In genomic region chr5:32233696-32234447, GRCh38 we compare ENCODE assay signal across 1 cellular context.
A peak's percentile ranks its signal among the peaks of the same experiment; 100 is the strongest.
TF ChIP-seq lines count a peak whose summit lies in the region.

No MANE protein-coding gene starts in this region.

TF ChIP-seq in HepG2, 621 proteins besides CTCF, POLR2A, EP300 and RAD21 (continued from another document and continues in another):
- TF ChIP-seq ZHX2 (IDR thresholded peaks at IDR 0.05; ENCODE audit: low read depth) = 0 out of 2 replicates have a peak, but pooled peaks have one; percentile 16
- no peak for TF ChIP-seq ZHX2 (CRISPR knock-in tag; IDR thresholded peaks at IDR 0.05; ENCODE audit: borderline replicate concordance)
- no peak; the same call in 1 of the 2 replicates for TF ChIP-seq BRD4 (CRISPR knock-in tag; IDR thresholded peaks at IDR 0.05)
- TF ChIP-seq ATF1 (CRISPR knock-in tag; IDR thresholded peaks at IDR 0.05) = no peak
- TF ChIP-seq ZNF124 (CRISPR knock-in tag; IDR thresholded peaks at IDR 0.05) = peak; percentile 87; the same call in 1 of the 2 replicates
- no peak for TF ChIP-seq SRSF9 (IDR thresholded peaks at IDR 0.05; ENCODE audit: borderline replicate concordance, insufficient read depth, low read depth, low read length, poor library complexity, severe bottlenecking)
- peak; percentile 45; the same call in 1 of the 2 replicates for TF ChIP-seq HOXA5 (CRISPR knock-in tag; IDR thresholded peaks at IDR 0.05)
- no peak for TF ChIP-seq NCOA5 (CRISPR knock-in tag; IDR thresholded peaks at IDR 0.05)
- TF ChIP-seq DRAP1 (CRISPR knock-in tag; IDR thresholded peaks at IDR 0.05) = peak; percentile 91
- TF ChIP-seq ELF1 (CRISPR knock-in tag; IDR thresholded peaks at IDR 0.05) = peak; percentile 76
- peak; percentile 93 for TF ChIP-seq PITX1 (CRISPR knock-in tag; IDR thresholded peaks at IDR 0.05)
- peak; percentile 95 for TF ChIP-seq RXRA (CRISPR knock-in tag; IDR thresholded peaks at IDR 0.05)
- TF ChIP-seq FOXK1 (CRISPR knock-in tag; IDR thresholded peaks at IDR 0.05; ENCODE audit: borderline replicate concordance, low read depth) = peak; percentile 74; the same call in 1 of the 2 replicates
- TF ChIP-seq ZNF430 (CRISPR knock-in tag; IDR thresholded peaks at IDR 0.05) = peak; percentile 86
- TF ChIP-seq, protein P1, sequence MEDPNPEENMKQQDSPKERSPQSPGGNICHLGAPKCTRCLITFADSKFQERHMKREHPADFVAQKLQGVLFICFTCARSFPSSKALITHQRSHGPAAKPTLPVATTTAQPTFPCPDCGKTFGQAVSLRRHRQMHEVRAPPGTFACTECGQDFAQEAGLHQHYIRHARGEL (CRISPR knock-in tag; IDR thresholded peaks at IDR 0.05) = no peak
- peak; percentile 97; the same call in 1 of the 2 replicates for TF ChIP-seq ZNF292 (CRISPR knock-in tag; IDR thresholded peaks at IDR 0.05; ENCODE audit: borderline replicate concordance, low read depth)
- no peak for TF ChIP-seq ZNF660 (CRISPR knock-in tag; IDR thresholded peaks at IDR 0.05; ENCODE audit: borderline replicate concordance, low read depth)
- TF ChIP-seq ZNF768 (CRISPR knock-in tag; IDR thresholded peaks at IDR 0.05) = no peak; the same call in 1 of the 2 replicates
- TF ChIP-seq ASH2L (IDR thresholded peaks at IDR 0.05; ENCODE audit: insufficient read length, low read depth, low read length) = peak; percentile 88
- no peak for TF ChIP-seq ZNF432 (CRISPR knock-in tag; IDR thresholded peaks at IDR 0.05; ENCODE audit: borderline replicate concordance)
- TF ChIP-seq, protein P2, sequence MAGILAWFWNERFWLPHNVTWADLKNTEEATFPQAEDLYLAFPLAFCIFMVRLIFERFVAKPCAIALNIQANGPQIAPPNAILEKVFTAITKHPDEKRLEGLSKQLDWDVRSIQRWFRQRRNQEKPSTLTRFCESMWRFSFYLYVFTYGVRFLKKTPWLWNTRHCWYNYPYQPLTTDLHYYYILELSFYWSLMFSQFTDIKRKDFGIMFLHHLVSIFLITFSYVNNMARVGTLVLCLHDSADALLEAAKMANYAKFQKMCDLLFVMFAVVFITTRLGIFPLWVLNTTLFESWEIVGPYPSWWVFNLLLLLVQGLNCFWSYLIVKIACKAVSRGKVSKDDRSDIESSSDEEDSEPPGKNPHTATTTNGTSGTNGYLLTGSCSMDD (CRISPR knock-in tag; IDR thresholded peaks at IDR 0.05) = no peak
- TF ChIP-seq POLR2AphosphoS5 (IDR thresholded peaks at IDR 0.05; ENCODE audit: low read depth, low read length) = peak; percentile 73
- TF ChIP-seq, protein P3, sequence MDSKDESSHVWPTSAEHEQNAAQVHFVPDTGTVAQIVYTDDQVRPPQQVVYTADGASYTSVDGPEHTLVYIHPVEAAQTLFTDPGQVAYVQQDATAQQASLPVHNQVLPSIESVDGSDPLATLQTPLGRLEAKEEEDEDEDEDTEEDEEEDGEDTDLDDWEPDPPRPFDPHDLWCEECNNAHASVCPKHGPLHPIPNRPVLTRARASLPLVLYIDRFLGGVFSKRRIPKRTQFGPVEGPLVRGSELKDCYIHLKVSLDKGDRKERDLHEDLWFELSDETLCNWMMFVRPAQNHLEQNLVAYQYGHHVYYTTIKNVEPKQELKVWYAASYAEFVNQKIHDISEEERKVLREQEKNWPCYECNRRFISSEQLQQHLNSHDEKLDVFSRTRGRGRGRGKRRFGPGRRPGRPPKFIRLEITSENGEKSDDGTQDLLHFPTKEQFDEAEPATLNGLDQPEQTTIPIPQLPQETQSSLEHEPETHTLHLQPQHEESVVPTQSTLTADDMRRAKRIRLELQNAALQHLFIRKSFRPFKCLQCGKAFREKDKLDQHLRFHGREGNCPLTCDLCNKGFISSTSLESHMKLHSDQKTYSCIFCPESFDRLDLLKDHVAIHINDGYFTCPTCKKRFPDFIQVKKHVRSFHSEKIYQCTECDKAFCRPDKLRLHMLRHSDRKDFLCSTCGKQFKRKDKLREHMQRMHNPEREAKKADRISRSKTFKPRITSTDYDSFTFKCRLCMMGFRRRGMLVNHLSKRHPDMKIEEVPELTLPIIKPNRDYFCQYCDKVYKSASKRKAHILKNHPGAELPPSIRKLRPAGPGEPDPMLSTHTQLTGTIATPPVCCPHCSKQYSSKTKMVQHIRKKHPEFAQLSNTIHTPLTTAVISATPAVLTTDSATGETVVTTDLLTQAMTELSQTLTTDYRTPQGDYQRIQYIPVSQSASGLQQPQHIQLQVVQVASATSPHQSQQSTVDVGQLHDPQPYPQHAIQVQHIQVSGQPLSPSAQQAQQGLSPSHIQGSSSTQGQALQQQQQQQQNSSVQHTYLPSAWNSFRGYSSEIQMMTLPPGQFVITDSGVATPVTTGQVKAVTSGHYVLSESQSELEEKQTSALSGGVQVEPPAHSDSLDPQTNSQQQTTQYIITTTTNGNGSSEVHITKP (CRISPR knock-in tag; IDR thresholded peaks at IDR 0.05; ENCODE audit: low read depth) = peak; percentile 67; the same call in 1 of the 2 replicates
- TF ChIP-seq ZSCAN25 (CRISPR knock-in tag; IDR thresholded peaks at IDR 0.05) = no peak
- peak; percentile 95 for TF ChIP-seq CEBPB (IDR thresholded peaks at IDR 0.05; ENCODE audit: borderline replicate concordance, low read depth, low read length)
- peak; percentile 71; the same call in 1 of the 2 replicates for TF ChIP-seq ZNF350 (CRISPR knock-in tag; IDR thresholded peaks at IDR 0.05; ENCODE audit: borderline replicate concordance, low read depth)
- TF ChIP-seq, protein P4, sequence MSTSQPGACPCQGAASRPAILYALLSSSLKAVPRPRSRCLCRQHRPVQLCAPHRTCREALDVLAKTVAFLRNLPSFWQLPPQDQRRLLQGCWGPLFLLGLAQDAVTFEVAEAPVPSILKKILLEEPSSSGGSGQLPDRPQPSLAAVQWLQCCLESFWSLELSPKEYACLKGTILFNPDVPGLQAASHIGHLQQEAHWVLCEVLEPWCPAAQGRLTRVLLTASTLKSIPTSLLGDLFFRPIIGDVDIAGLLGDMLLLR (CRISPR knock-in tag; IDR thresholded peaks at IDR 0.05) = no peak
- no peak for TF ChIP-seq ZNF549 (CRISPR knock-in tag; IDR thresholded peaks at IDR 0.05)
- TF ChIP-seq ZNF562 (CRISPR knock-in tag; IDR thresholded peaks at IDR 0.05; ENCODE audit: borderline replicate concordance) = no peak
- TF ChIP-seq ZBTB37 (CRISPR knock-in tag; IDR thresholded peaks at IDR 0.05) = peak; percentile 99
- peak; percentile 88; the same call in 1 of the 2 replicates for TF ChIP-seq ZNF788 (CRISPR knock-in tag; IDR thresholded peaks at IDR 0.05; ENCODE audit: borderline replicate concordance)
- no peak for TF ChIP-seq ZNF572 (CRISPR knock-in tag; IDR thresholded peaks at IDR 0.05)
- TF ChIP-seq, protein P5, sequence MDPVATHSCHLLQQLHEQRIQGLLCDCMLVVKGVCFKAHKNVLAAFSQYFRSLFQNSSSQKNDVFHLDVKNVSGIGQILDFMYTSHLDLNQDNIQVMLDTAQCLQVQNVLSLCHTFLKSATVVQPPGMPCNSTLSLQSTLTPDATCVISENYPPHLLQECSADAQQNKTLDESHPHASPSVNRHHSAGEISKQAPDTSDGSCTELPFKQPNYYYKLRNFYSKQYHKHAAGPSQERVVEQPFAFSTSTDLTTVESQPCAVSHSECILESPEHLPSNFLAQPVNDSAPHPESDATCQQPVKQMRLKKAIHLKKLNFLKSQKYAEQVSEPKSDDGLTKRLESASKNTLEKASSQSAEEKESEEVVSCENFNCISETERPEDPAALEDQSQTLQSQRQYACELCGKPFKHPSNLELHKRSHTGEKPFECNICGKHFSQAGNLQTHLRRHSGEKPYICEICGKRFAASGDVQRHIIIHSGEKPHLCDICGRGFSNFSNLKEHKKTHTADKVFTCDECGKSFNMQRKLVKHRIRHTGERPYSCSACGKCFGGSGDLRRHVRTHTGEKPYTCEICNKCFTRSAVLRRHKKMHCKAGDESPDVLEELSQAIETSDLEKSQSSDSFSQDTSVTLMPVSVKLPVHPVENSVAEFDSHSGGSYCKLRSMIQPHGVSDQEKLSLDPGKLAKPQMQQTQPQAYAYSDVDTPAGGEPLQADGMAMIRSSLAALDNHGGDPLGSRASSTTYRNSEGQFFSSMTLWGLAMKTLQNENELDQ (CRISPR knock-in tag; IDR thresholded peaks at IDR 0.05; ENCODE audit: borderline replicate concordance) = no peak; the same call in 1 of the 2 replicates
- TF ChIP-seq RELA (CRISPR knock-in tag; IDR thresholded peaks at IDR 0.05) = peak; percentile 35; the same call in 1 of the 2 replicates
- TF ChIP-seq THRA (CRISPR knock-in tag; IDR thresholded peaks at IDR 0.05; ENCODE audit: borderline replicate concordance) = peak; percentile 82
- peak; percentile 76; the same call in 1 of the 2 replicates for TF ChIP-seq ZNF639 (CRISPR knock-in tag; conservative IDR thresholded peaks at IDR 0.05)
- no peak for TF ChIP-seq ZNF547 (CRISPR knock-in tag; IDR thresholded peaks at IDR 0.05)
- TF ChIP-seq THAP11 (CRISPR knock-in tag; IDR thresholded peaks at IDR 0.05) = peak; percentile 74
- peak; percentile 26 for TF ChIP-seq TBL1XR1 (IDR thresholded peaks at IDR 0.05; ENCODE audit: borderline replicate concordance, low read length, partially characterized antibody)
- no peak for TF ChIP-seq PCBP1 (IDR thresholded peaks at IDR 0.05; ENCODE audit: borderline replicate concordance, low read depth, low read length)
- TF ChIP-seq ZNF557 (CRISPR knock-in tag; IDR thresholded peaks at IDR 0.05) = no peak
- peak; percentile 68 for TF ChIP-seq SALL2 (CRISPR knock-in tag; IDR thresholded peaks at IDR 0.05)
